Comparison of ENCODE assay signal across 22 cellular contexts in the genomic region with DNA sequence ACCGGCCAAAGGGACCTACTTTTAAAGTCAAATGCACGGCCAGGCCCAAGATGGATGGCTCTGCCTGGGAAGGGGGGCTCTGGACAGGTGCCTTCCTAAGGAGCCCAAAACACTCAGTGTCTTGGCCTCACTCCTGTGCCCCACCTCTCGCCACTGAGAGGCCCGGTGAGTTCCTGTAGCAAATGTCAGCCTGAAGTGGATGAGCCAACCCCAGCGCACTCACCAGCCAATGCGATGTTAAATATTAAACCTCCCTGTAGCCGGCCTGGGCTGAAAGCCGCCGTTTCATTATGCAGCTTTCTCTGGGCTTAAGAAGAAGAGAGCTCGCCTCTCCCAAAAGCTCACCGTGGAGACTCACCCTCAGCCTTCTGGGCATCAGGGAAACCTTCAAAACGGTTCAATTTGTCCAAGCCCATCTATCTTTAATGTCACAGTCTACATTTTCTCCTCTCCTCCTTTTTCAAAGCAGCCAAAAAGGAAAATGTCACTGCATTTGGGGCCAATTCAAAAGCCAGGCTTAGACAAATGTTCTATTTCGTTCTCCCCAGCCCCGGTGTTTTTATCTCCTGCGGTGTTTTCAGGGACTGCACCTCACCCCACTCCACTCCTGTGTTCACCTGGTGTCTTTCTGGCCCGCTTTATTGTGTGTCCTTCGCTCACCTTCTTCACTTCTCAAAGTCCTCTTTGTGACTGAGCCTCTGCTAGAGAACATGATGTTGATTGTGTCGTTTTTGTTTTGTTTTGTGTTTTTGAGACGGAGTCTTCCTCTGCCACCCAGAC.
DNase-seq lines count a peak whose midpoint lies in the region; ATAC-seq, FAIRE-seq and TF ChIP-seq lines count a peak whose summit lies in the region.
"Had no signal": no experiment of that assay in that cellular context is flagged by ENCODE, and none has a peak within 500 bp of the region (broad histone marks: within the 10 kb centered on the region; RNA-seq: fewer than 3 reads in every experiment).

No MANE protein-coding gene starts in this region.

- no peak overlapping the region for H3K9ac ChIP-seq in kidney (ENCODE audit: low read length in 2 of 2)
- H3K9ac ChIP-seq in mesenchymal stem cell (ENCODE audit: low read length) = no peak overlapping the region

- H3K27me3 ChIP-seq in mesenchymal stem cell (ENCODE audit: control insufficient read depth in 1 of 2, insufficient read depth in 1 of 2, low read length in 2 of 2) (peaks cover 0 to 15% of the 10 kb centered on the region in 2 experiments), upper lobe of left lung (no peaks in the 10 kb centered on the region), A673 (replicated peaks; ENCODE audit: insufficient read depth, low read depth, low read length, poor library complexity) (no peaks in the 10 kb centered on the region)

- TF ChIP-seq CTCF in kidney (IDR thresholded peaks at IDR 0.05; ENCODE audit: borderline replicate concordance, extremely low read depth, insufficient read depth) = no peak
- TF ChIP-seq CTCF in upper lobe of left lung (IDR thresholded peaks at IDR 0.05) = no peak
- TF ChIP-seq CTCF in A673 (conservative IDR thresholded peaks at IDR 0.05; ENCODE audit: low read depth, low read length) = no peak

- no peak overlapping the region for H3K18ac ChIP-seq in mesenchymal stem cell (ENCODE audit: low read depth in 1 of 2, low read length in 2 of 2)

- H2BK120ac ChIP-seq in mesenchymal stem cell (ENCODE audit: low read depth, low read length) = no peak overlapping the region

- no peaks in the 10 kb centered on the region for H3K4me1 Mint-ChIP-seq in activated CD4-positive, alpha-beta T cell treated with anti-CD3 and anti-CD28 coated beads, Interleukin-2, amount 10 ng/mL, durations not matched to agents 24 days and 14 days
- H3K4me1 Mint-ChIP-seq: B cell; IgD-negative memory B cell; stimulated activated naive CD8-positive, alpha-beta T cell treated with anti-CD3 and anti-CD28 coated beads, Interleukin-15, amount 100 ng/mL, for 72 hours had no signal

- H3K36me3 Mint-ChIP-seq in activated CD4-positive, alpha-beta T cell treated with anti-CD3 and anti-CD28 coated beads, Interleukin-2, amount 10 ng/mL, durations not matched to agents 24 days and 14 days (ENCODE audit: low read depth) = no peaks in the 10 kb centered on the region
- H3K36me3 Mint-ChIP-seq: activated naive CD8-positive, alpha-beta T cell; IgD-negative memory B cell; naive thymus-derived CD4-positive, alpha-beta T cell had no signal

- H3K4me3 ChIP-seq in kidney (ENCODE audit: low read length in 2 of 2) (peak overlapping the region in 1 of 2 donors; percentile 6), mesenchymal stem cell (ENCODE audit: insufficient read depth in 1 of 2, low read depth in 1 of 2, low read length in 2 of 2) (no peak overlapping the region), upper lobe of left lung (no peak overlapping the region), A673 (ENCODE audit: low read depth, low read length, poor library complexity, severe bottlenecking) (no peak overlapping the region)
- H3K4me3 ChIP-seq: psoas muscle, skin epidermis had no signal

- H3K4me1 ChIP-seq in kidney (ENCODE audit: control insufficient read depth in 1 of 2, insufficient read depth in 1 of 2, low read depth in 1 of 2, low read length in 2 of 2) (peaks cover 14 to 22% of the 10 kb centered on the region in 2 donors), mesenchymal stem cell (ENCODE audit: control insufficient read depth, insufficient read depth, low read depth, low read length) (peaks cover 21% of the 10 kb centered on the region), upper lobe of left lung (peaks cover 10 to 18% (median 14%) of the 10 kb centered on the region in 4 donors), A673 (ENCODE audit: insufficient read depth, low read length, poor library complexity, severe bottlenecking) (no peaks in the 10 kb centered on the region)

- H2BK5ac ChIP-seq in mesenchymal stem cell (ENCODE audit: low read depth, low read length, poor library complexity, severe bottlenecking) = no peak overlapping the region

- no peak overlapping the region for H4K91ac ChIP-seq in mesenchymal stem cell (ENCODE audit: low read length)

- no peak overlapping the region for H2AFZ ChIP-seq in mesenchymal stem cell (ENCODE audit: low read depth, low read length)

- peaks cover 18% of the 10 kb centered on the region for H3K27me3 Mint-ChIP-seq in activated CD4-positive, alpha-beta T cell treated with anti-CD3 and anti-CD28 coated beads, Interleukin-2, amount 10 ng/mL, durations not matched to agents 24 days and 14 days
- H3K27me3 Mint-ChIP-seq: activated naive CD8-positive, alpha-beta T cell; stimulated activated naive CD8-positive, alpha-beta T cell treated with anti-CD3 and anti-CD28 coated beads, Interleukin-15, amount 100 ng/mL, for 72 hours had no signal

- H3K27ac ChIP-seq in kidney (ENCODE audit: low read depth in 2 of 2, low read length in 2 of 2) (peak overlapping the region; percentile 21 to 43), mesenchymal stem cell (ENCODE audit: low read length, poor library complexity, severe bottlenecking) (no peak overlapping the region), upper lobe of left lung (peak overlapping the region; percentile 30 to 71 (median 60)), A673 (ENCODE audit: low read depth, low read length, poor library complexity, severe bottlenecking) (no peak overlapping the region)
- H3K27ac ChIP-seq: psoas muscle, skin epidermis had no signal

- FAIRE-seq in kidney (lab: Jason Lieb, UNC) = no peak
- FAIRE-seq: GM18507 had no signal

- POLR2A ChIA-PET in A673 (lab: Charles Lee; ENCODE audit: low non-redundant PET) = no interaction called here

- no peak overlapping the region for H3K14ac ChIP-seq in mesenchymal stem cell (ENCODE audit: low read length in 2 of 2)

- TF ChIP-seq EP300 in upper lobe of left lung (IDR thresholded peaks at IDR 0.05) = peak in 1 of 4 donors; percentile 18

- H3K36me3 ChIP-seq in kidney (ENCODE audit: control insufficient read depth in 1 of 2, insufficient read depth in 2 of 2, low read length in 2 of 2) = no peaks in the 10 kb centered on the region
- H3K36me3 ChIP-seq in mesenchymal stem cell (ENCODE audit: control insufficient read depth in 1 of 2, insufficient read depth in 2 of 2, low read depth in 1 of 2, low read length in 2 of 2) = no peaks in the 10 kb centered on the region
- H3K36me3 ChIP-seq in upper lobe of left lung = no peaks in the 10 kb centered on the region
- no peaks in the 10 kb centered on the region for H3K36me3 ChIP-seq in A673 (ENCODE audit: insufficient read depth, low read length, poor library complexity, severe bottlenecking)

- WGBS in mesenchymal stem cell = 82% methylated on average over 17 of the region's 19 CpGs
- 75 to 78% methylated on average over 17 to 19 of the region's 19 CpGs for WGBS in upper lobe of left lung, 2 donors

- no peak overlapping the region for H2AK5ac ChIP-seq in mesenchymal stem cell (ENCODE audit: low read length, severe bottlenecking)

- no peak overlapping the region for H3K4ac ChIP-seq in mesenchymal stem cell (ENCODE audit: low read depth in 1 of 2, low read length in 2 of 2)

- no peak overlapping the region for H2BK12ac ChIP-seq in mesenchymal stem cell (ENCODE audit: low read length in 2 of 2)

- no peak overlapping the region for H4K8ac ChIP-seq in mesenchymal stem cell (ENCODE audit: low read length)

- no peak overlapping the region for H2BK15ac ChIP-seq in mesenchymal stem cell (ENCODE audit: low read depth, poor library complexity, severe bottlenecking)

- peak; percentile 55 to 88 for ATAC-seq in upper lobe of left lung (ENCODE audit: low FRiP score in 2 of 2)
- no peak for ATAC-seq in GM18519 (IDR thresholded peaks at IDR 0.05; ENCODE audit: low FRiP score, unreplicated experiment)
- ATAC-seq in HG03354 (IDR thresholded peaks at IDR 0.05; ENCODE audit: poor library complexity, severe bottlenecking, unreplicated experiment) = no peak
- ATAC-seq: naive thymus-derived CD4-positive, alpha-beta T cell; psoas muscle; stimulated activated naive CD8-positive, alpha-beta T cell treated with anti-CD3 and anti-CD28 coated beads, Interleukin-15, amount 100 ng/mL, for 72 hours had no signal

- intact Hi-C loops in kidney (cut with DNase I) (no loop called here), A673 (cut with micrococcal nuclease; ENCODE audit: unreplicated experiment) (no loop called here)
- intact Hi-C loops in activated CD4-positive, alpha-beta T cell treated with anti-CD3 and anti-CD28 coated beads, Interleukin-2, amount 10 ng/mL, durations not matched to agents 24 days and 14 days (cut with micrococcal nuclease) = no loop called here

- no peak for TF ChIP-seq POLR2A in upper lobe of left lung (IDR thresholded peaks at IDR 0.05)

- peak; percentile 65 for DNase-seq in HuH-7.5 (ENCODE audit: low spot score)
- DNase-seq in kidney = no peak
- DNase-seq in mesenchymal stem cell = no peak
- peak in 1 of 2 donors; percentile 87 for DNase-seq in upper lobe of left lung
- no peak for DNase-seq in activated CD4-positive, alpha-beta T cell treated with anti-CD3 and anti-CD28 coated beads, Interleukin-2, amount 10 ng/mL, durations not matched to agents 24 days and 14 days
- DNase-seq in A673 (ENCODE audit: low spot score) = no peak
- DNase-seq: activated CD4-positive, alpha-beta T cell treated with anti-CD3 and anti-CD28 coated beads for 1 hour; mammary epithelial cell; naive thymus-derived CD4-positive, alpha-beta T cell; NCI-H1436 treated with DMSO at 0.1 percent for 48 hours; NCI-H2171 treated with DMSO at 0.1 percent for 48 hours; NCI-H748 treated with DMSO at 0.1 percent for 48 hours; psoas muscle; stimulated activated CD4-positive, alpha-beta T cell treated with anti-CD3 and anti-CD28 coated beads, Interleukin-4, amount 100 ng/mL, for 1 hour; stimulated activated naive CD8-positive, alpha-beta T cell treated with anti-CD3 and anti-CD28 coated beads, Interleukin-15, amount 100 ng/mL, for 72 hours had no signal

- CTCF ChIA-PET in A673 (lab: Charles Lee) = no interaction called here

- no peaks in the 10 kb centered on the region for H3K9me3 ChIP-seq in kidney (ENCODE audit: control insufficient read depth in 1 of 2, low read length in 2 of 2)
- no peaks in the 10 kb centered on the region for H3K9me3 ChIP-seq in mesenchymal stem cell (ENCODE audit: control insufficient read depth, low read length)
- H3K9me3 ChIP-seq in upper lobe of left lung = no peaks in the 10 kb centered on the region
- H3K9me3 ChIP-seq in A673 (ENCODE audit: low read depth, low read length, poor library complexity, severe bottlenecking) = no peaks in the 10 kb centered on the region
- H3K9me3 ChIP-seq: psoas muscle had no signal

- no peak overlapping the region for H3K23ac ChIP-seq in mesenchymal stem cell (ENCODE audit: low read length in 2 of 2)

- peak overlapping the region; percentile 21 for H3K4me2 ChIP-seq in mesenchymal stem cell (ENCODE audit: low read length, poor library complexity, severe bottlenecking)

- BruUV-seq in A673 (replicated peaks; lab: Mats Ljungman, UMichigan) = no TSS peak

- no peaks in the 10 kb centered on the region for H3K79me1 ChIP-seq in mesenchymal stem cell (replicated peaks; ENCODE audit: low read length, poor library complexity, severe bottlenecking)

- H3K4me3 Mint-ChIP-seq in activated CD4-positive, alpha-beta T cell treated with anti-CD3 and anti-CD28 coated beads, Interleukin-2, amount 10 ng/mL, durations not matched to agents 24 days and 14 days = no peak overlapping the region
- H3K4me3 Mint-ChIP-seq: activated naive CD8-positive, alpha-beta T cell; B cell; IgD-negative memory B cell; naive thymus-derived CD4-positive, alpha-beta T cell; stimulated activated naive CD8-positive, alpha-beta T cell treated with anti-CD3 and anti-CD28 coated beads, Interleukin-15, amount 100 ng/mL, for 72 hours had no signal

- H3K9me3 Mint-ChIP-seq in activated CD4-positive, alpha-beta T cell treated with anti-CD3 and anti-CD28 coated beads, Interleukin-2, amount 10 ng/mL, durations not matched to agents 24 days and 14 days = no peaks in the 10 kb centered on the region
- H3K9me3 Mint-ChIP-seq: IgD-negative memory B cell; naive thymus-derived CD4-positive, alpha-beta T cell; stimulated activated naive CD8-positive, alpha-beta T cell treated with anti-CD3 and anti-CD28 coated beads, Interleukin-15, amount 100 ng/mL, for 72 hours had no signal

- no peak overlapping the region for H3K27ac Mint-ChIP-seq in activated CD4-positive, alpha-beta T cell treated with anti-CD3 and anti-CD28 coated beads, Interleukin-2, amount 10 ng/mL, durations not matched to agents 24 days and 14 days
- H3K27ac Mint-ChIP-seq: activated naive CD8-positive, alpha-beta T cell; B cell; IgD-negative memory B cell; naive thymus-derived CD4-positive, alpha-beta T cell had no signal

Comparison
In these comparisons a context has a peak if more than half of its experiments do, and no peak if none do; other contexts are left out.
1. H3K27ac ChIP-seq: peak in kidney (2 of 2) and upper lobe of left lung (4 of 4); none in mesenchymal stem cell (single experiment) and A673 (single experiment).
2. ATAC-seq: peak in upper lobe of left lung (2 of 2); none in GM18519 (single experiment) and HG03354 (single experiment).